Comparison of ENCODE assay signal across 1 cellular context in the genomic region with DNA sequence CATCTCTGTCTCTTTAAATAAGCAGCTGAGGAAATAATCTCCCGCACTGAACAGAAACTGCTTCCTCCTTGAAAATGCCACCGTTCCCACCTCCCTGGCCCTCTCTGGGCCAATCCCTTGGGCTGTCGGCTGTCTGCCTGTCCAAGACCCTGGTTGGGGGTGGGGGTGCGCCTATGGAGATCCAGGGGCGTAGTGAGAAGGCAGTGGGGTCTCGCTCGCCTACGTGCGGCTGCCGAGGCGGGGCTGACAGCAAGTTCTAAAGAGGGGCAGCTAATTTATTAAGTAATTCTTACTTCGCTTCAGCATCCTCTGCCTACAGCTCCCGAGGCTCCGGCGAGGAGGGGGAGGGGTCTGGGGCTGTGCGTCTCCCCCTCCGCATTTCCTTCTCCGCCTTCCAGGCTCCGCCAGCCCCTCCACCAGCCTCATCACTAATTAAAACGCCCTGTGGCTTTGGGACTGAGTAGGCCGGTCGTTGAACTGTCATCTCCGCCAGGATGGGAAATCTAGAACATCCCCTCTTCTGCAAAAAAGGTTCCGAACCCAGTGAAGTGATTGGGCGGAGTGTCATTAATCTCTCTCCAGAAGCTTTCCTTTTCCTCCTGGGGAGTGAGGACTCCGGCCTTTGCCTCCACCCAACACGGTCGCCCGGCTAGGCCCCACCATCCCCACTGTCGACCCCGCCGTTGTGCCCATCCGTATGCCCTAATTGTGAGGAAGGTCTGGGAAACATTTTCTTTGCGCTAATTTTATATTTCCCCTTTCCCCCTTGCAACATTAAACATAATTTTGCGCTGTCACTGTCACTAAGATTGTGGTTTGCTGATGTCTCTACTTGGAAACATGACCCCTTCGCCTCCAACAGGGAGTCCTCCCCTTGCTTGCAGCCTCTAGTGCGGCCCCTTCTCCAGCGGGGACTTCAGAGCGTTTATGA.
TF ChIP-seq lines count a peak whose summit lies in the region.

No MANE protein-coding gene starts in this region.

TF ChIP-seq in SK-N-SH treated with all-trans-retinoic acid at 6 μM for 48 hours, 23 proteins besides CTCF, POLR2A, EP300 and RAD21 (continued from another document):
- TF ChIP-seq TSHZ2 (CRISPR knock-in tag; IDR thresholded peaks at IDR 0.05) (no peak), PPARA (CRISPR knock-in tag; IDR thresholded peaks at IDR 0.05; ENCODE audit: borderline replicate concordance) (no peak), ZNF8 (CRISPR knock-in tag; IDR thresholded peaks at IDR 0.05) (no peak)
